25 cellular contexts compared by ENCODE assay signal in the genomic region with DNA sequence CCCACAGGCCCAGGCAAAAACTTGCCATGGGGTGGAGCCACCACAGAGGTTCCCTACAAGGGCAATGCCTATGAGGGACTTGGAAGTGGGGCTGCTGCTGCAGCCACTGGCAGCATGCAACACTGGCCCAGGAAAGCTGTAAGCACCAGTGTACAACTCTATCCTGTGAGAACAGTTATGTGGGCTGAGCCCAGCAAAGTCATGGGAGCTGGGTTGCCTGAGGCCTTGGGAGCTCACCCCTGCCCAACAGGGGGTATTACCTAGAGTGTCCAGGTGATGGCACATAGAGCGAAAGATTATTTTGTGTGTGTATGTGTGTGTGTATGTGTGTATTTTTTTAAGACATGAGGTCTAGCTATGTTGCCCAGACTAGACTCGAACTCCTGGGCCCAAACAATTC.
"Had no signal": no experiment of that assay in that cellular context is flagged by ENCODE, and none has a peak within 500 bp of the region (broad histone marks: within the 10 kb centered on the region; RNA-seq: fewer than 3 reads in every experiment).

No MANE protein-coding gene starts in this region.

- H3K36me3 Mint-ChIP-seq: activated naive CD4-positive, alpha-beta T cell treated with anti-CD3 and anti-CD28 coated beads, Interleukin-2, amount 10 ng/mL, durations not matched to agents 7 days and 5 days had no signal

- DNase-seq: activated CD4-positive, alpha-beta T cell treated with anti-CD3 and anti-CD28 coated beads for 4 hours; activated CD8-positive, alpha-beta memory T cell treated with anti-CD3 and anti-CD28 coated beads, Interleukin-2, amount 50 U/mL, for 4 hours; activated CD8-positive, alpha-beta T cell treated with anti-CD3 and anti-CD28 coated beads for 36 hours; activated gamma-delta T cell treated with Interleukin-2 at 50 U/mL for 16 hours; activated naive CD4-positive, alpha-beta T cell treated with anti-CD3 and anti-CD28 coated beads, Interleukin-2, amount 10 ng/mL, durations not matched to agents 7 days and 5 days; activated naive CD8-positive, alpha-beta T cell treated with anti-CD3 and anti-CD28 coated beads, Interleukin-2, amount 10 ng/mL, durations not matched to agents 7 days and 5 days; activated T-cell treated with anti-CD3 and anti-CD28 coated beads, Interleukin-2, amount 50 U/mL, for 72 hours; adrenal gland; anterior cingulate cortex; cerebellar nuclear complex; KG1; MV-4-11; NCI-H1105; NCI-H1436; NCI-H1694 treated with DMSO at 0.1 percent for 48 hours; NCI-H2029 treated with DMSO at 0.1 percent for 48 hours; NCI-H510A treated with DMSO at 0.1 percent for 48 hours; NCI-H69; NK-92 treated with Interleukin-12 subunit alpha and Interleukin-12 subunit beta, amount 100 ng/mL, for 24 hours; OCI-M1; SIG-M5 had no signal

- H3K9me3 ChIP-seq: adrenal gland had no signal

- H3K4me3 Mint-ChIP-seq: activated CD8-positive, alpha-beta T cell treated with anti-CD3 and anti-CD28 coated beads for 36 hours; activated naive CD4-positive, alpha-beta T cell treated with anti-CD3 and anti-CD28 coated beads, Interleukin-2, amount 10 ng/mL, durations not matched to agents 7 days and 5 days; activated naive CD8-positive, alpha-beta T cell treated with anti-CD3 and anti-CD28 coated beads, Interleukin-2, amount 10 ng/mL, durations not matched to agents 7 days and 5 days; activated T-cell treated with anti-CD3 and anti-CD28 coated beads, Interleukin-2, amount 50 U/mL, for 72 hours; T-helper 1 cell treated with Interleukin-12 subunit alpha and Interleukin-12 subunit beta and Interleukin-4 antibody, amounts not matched to agents 30 μg/mL and 1 μg/mL, for 36 hours had no signal

- H3K27ac Mint-ChIP-seq: activated CD8-positive, alpha-beta T cell treated with anti-CD3 and anti-CD28 coated beads for 36 hours; activated naive CD4-positive, alpha-beta T cell treated with anti-CD3 and anti-CD28 coated beads, Interleukin-2, amount 10 ng/mL, durations not matched to agents 7 days and 5 days; activated naive CD8-positive, alpha-beta T cell treated with anti-CD3 and anti-CD28 coated beads, Interleukin-2, amount 10 ng/mL, durations not matched to agents 7 days and 5 days; activated T-cell treated with anti-CD3 and anti-CD28 coated beads, Interleukin-2, amount 50 U/mL, for 72 hours; activated T-helper 2 cell treated with anti-CD3 and anti-CD28 coated beads, Interferon-gamma antibody, Interleukin-2, Interleukin-4, amounts not matched to agents 10 μg/mL and 5 μg/mL and 100 μg/mL, durations not matched to agents 14 hours and 24 hours and 36 hours; T-helper 1 cell treated with Interleukin-12 subunit alpha and Interleukin-12 subunit beta and Interleukin-4 antibody, amounts not matched to agents 30 μg/mL and 1 μg/mL, for 36 hours had no signal

- H3K4me3 ChIP-seq: adrenal gland, SK-N-MC had no signal

- H3K9me3 Mint-ChIP-seq: activated CD8-positive, alpha-beta T cell treated with anti-CD3 and anti-CD28 coated beads for 36 hours; activated T-helper 2 cell treated with anti-CD3 and anti-CD28 coated beads, Interferon-gamma antibody, Interleukin-2, Interleukin-4, amounts not matched to agents 10 μg/mL and 5 μg/mL and 100 μg/mL, durations not matched to agents 14 hours and 24 hours and 36 hours; T-helper 1 cell treated with Interleukin-12 subunit alpha and Interleukin-12 subunit beta and Interleukin-4 antibody, amounts not matched to agents 30 μg/mL and 1 μg/mL, for 36 hours had no signal

- H3K27ac ChIP-seq: adrenal gland, SK-N-MC had no signal

- H3K36me3 ChIP-seq: adrenal gland had no signal

- H3K4me1 ChIP-seq: adrenal gland had no signal

- H3K27me3 Mint-ChIP-seq: activated CD8-positive, alpha-beta T cell treated with anti-CD3 and anti-CD28 coated beads for 36 hours; activated naive CD4-positive, alpha-beta T cell treated with anti-CD3 and anti-CD28 coated beads, Interleukin-2, amount 10 ng/mL, durations not matched to agents 7 days and 5 days; activated naive CD8-positive, alpha-beta T cell treated with anti-CD3 and anti-CD28 coated beads, Interleukin-2, amount 10 ng/mL, durations not matched to agents 7 days and 5 days had no signal

- ATAC-seq: activated CD4-positive, CD25-positive, alpha-beta regulatory T cell treated with anti-CD3 and anti-CD28 coated beads, Interleukin-2, amount 50 U/mL, for 24 hours; activated CD8-positive, alpha-beta T cell treated with anti-CD3 and anti-CD28 coated beads for 36 hours; activated T-cell treated with anti-CD3 and anti-CD28 coated beads, Interleukin-2, amount 50 U/mL, for 72 hours had no signal

- H3K4me1 Mint-ChIP-seq: activated naive CD4-positive, alpha-beta T cell treated with anti-CD3 and anti-CD28 coated beads, Interleukin-2, amount 10 ng/mL, durations not matched to agents 7 days and 5 days; activated naive CD8-positive, alpha-beta T cell treated with anti-CD3 and anti-CD28 coated beads, Interleukin-2, amount 10 ng/mL, durations not matched to agents 7 days and 5 days had no signal

- H3K27me3 ChIP-seq: adrenal gland had no signal
